In genomic region chr20:25399038-25399430, GRCh38 we compare ENCODE assay signal across 8 cellular contexts. TPM values are rescaled to one million over a fixed set of nuclear protein-coding genes. Genes with fewer than 3 reads are reported as not detected.
DNase-seq lines count a peak whose midpoint lies in the region; ATAC-seq and TF ChIP-seq lines count a peak whose summit lies in the region.

No MANE protein-coding gene starts in this region.

- H3K4me1 ChIP-seq in right atrium auricular region = no peaks in the 10 kb centered on the region

- no peak overlapping the region for H3K4me3 ChIP-seq in right atrium auricular region

- H3K27ac ChIP-seq in right atrium auricular region = no peak overlapping the region

- ATAC-seq in Right ventricle myocardium inferior (peak; percentile 86), HG03039 (IDR thresholded peaks at IDR 0.05; ENCODE audit: unreplicated experiment) (no peak)

- peaks cover 6 to 24% of the 10 kb centered on the region in 2 donors for H3K9me3 ChIP-seq in right atrium auricular region

- intact Hi-C loops in Right ventricle myocardium inferior (cut with DNase I) (loop anchor here (5.0 kb wide), 1 partner anchor 102 kb away; no protein-coding TSS in a partner anchor), cardiac septum (cut with DNase I) (loop anchor here (5.0 to 10.0 kb wide), 4 partner anchors 102 to 407 kb away; partner anchors contain the start of genes APMAP and PYGB)

- DNase-seq in Right ventricle myocardium inferior (ENCODE audit: missing footprints) = no peak
- DNase-seq in cardiac septum (ENCODE audit: low spot score) = no peak
- DNase-seq in HK-2 (ENCODE audit: unreplicated experiment) = peak; percentile 41
- peak; percentile 72 to 89 for DNase-seq in NCI-H526 (lab: John Stamatoyannopoulos, UW)
- peak; percentile 71 for DNase-seq in amniotic epithelial cell (ENCODE audit: low read depth)
- DNase-seq in right atrium auricular region (ENCODE audit: low spot score) = no peak
- DNase-seq in retina = peak; percentile 74

- H3K36me3 ChIP-seq in right atrium auricular region = no peaks in the 10 kb centered on the region

- TF ChIP-seq CTCF in right atrium auricular region (IDR thresholded peaks at IDR 0.05) = peak; percentile 43 to 70

- H3K27me3 ChIP-seq in right atrium auricular region = no peaks in the 10 kb centered on the region

RNA-seq across cellular contexts. Expression of gene ABHD12, which starts 8.4 kb away (rescaled TPM):
- total RNA-seq in Right ventricle myocardium inferior (23.3 TPM), cardiac septum (35.8 TPM), right atrium auricular region (10 to 100 TPM; 20.7 to 40.6 TPM)

RNA-seq across cellular contexts. Expression of gene GINS1, which starts 8.4 kb away (rescaled TPM):
- total RNA-seq in Right ventricle myocardium inferior (0.73 TPM), cardiac septum (0.43 TPM), right atrium auricular region (under 1 TPM; 0.33 to 0.35 TPM)

Comparison
In these comparisons a context has a peak if more than half of its experiments do, and no peak if none do; other contexts are left out.
1. DNase-seq: peak in HK-2 (single experiment), NCI-H526 (2 of 2), amniotic epithelial cell (single experiment) and retina (single experiment); none in Right ventricle myocardium inferior (single experiment), cardiac septum (single experiment) and right atrium auricular region (single experiment).